Comparison of ENCODE assay signal across 13 cellular contexts in the genomic region with DNA sequence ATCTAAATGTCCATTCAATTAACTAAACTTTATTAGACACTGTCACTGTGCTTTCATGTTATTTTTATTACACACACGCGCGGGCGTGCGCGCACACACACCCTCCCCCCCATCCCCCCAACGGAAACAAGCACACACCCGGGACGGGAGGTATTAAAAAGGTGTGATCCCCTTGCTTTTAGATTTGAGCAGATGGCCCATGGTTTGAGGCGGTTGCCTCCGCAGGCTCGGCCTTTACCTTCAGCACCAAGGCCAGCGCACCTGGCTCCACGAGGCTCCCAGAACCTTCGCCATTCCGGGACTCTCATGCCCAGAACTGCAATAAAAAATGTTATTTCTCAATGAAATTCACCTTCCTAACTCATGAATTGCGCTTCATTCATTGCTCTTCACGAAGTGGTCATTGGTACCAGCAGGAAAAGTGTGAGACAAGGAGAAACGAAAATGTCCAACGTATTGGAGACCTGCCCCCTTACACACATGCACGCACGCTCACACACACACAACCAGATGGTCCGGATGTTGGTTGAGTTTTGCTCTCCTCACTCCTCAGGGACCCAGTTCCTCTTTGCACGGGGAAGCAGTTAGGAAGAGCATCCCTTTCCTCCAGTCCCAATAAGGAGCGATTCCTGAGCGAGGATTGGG. TPM values are rescaled to one million over a fixed set of nuclear protein-coding genes. Genes with fewer than 3 reads are reported as not detected.
DNase-seq lines count a peak whose midpoint lies in the region; ATAC-seq and TF ChIP-seq lines count a peak whose summit lies in the region.
"Had no signal": no experiment of that assay in that cellular context is flagged by ENCODE, and none has a peak within 500 bp of the region (broad histone marks: within the 10 kb centered on the region; RNA-seq: fewer than 3 reads in every experiment).

No MANE protein-coding gene starts in this region.

- no peaks in the 10 kb centered on the region for H3K79me2 ChIP-seq in mammary epithelial cell (ENCODE audit: insufficient read depth, low read length)

- H3K4me3 ChIP-seq in mammary epithelial cell (replicated peaks in 1 of 3; ENCODE audit: insufficient read depth in 1 of 3, low read depth in 2 of 3, low read length in 3 of 3) (no peak overlapping the region), heart right ventricle (no peak overlapping the region)
- H3K4me3 ChIP-seq: psoas muscle had no signal

- no peaks in the 10 kb centered on the region for H3K9me3 ChIP-seq in mammary epithelial cell (replicated peaks; ENCODE audit: insufficient read depth, low read length)
- H3K9me3 ChIP-seq in heart right ventricle: no peaks in the 10 kb centered on the region
- H3K9me3 ChIP-seq: psoas muscle had no signal

- CTCF ChIA-PET in mammary epithelial cell (lab: Charles Lee; ENCODE audit: low non-redundant PET): no interaction called here

- WGBS in mammary epithelial cell (ENCODE audit: low coverage, missing lambda C conversion rate): 21% methylated on average over 25 of the region's 26 CpGs
- WGBS in heart right ventricle, 2 donors: 10 to 11% methylated on average over 26 of the region's 26 CpGs

- ATAC-seq in left lobe of liver (peak; percentile 73), GM18867 (IDR thresholded peaks at IDR 0.05; ENCODE audit: unreplicated experiment) (no peak), heart right ventricle (no peak)
- ATAC-seq: psoas muscle had no signal

- intact Hi-C loops in mammary epithelial cell (cut with micrococcal nuclease): no loop called here
- intact Hi-C loops in heart right ventricle (cut with DNase I): loop anchor here in 1 of 10 donors (1.0 kb wide), 1 partner anchor 22 kb away; no protein-coding TSS in a partner anchor

- H3K9ac ChIP-seq in mammary epithelial cell (ENCODE audit: insufficient read depth, low read length): no peak overlapping the region

- no peak for TF ChIP-seq CTCF in mammary epithelial cell (conservative IDR thresholded peaks at IDR 0.05 in 1 of 2, IDR thresholded peaks at IDR 0.05 in 1 of 2; ENCODE audit: extremely low read depth in 1 of 2, insufficient read depth in 1 of 2, low read depth in 1 of 2, low read length in 2 of 2)
- TF ChIP-seq CTCF in heart right ventricle (IDR thresholded peaks at IDR 0.05): no peak

- H3K36me3 ChIP-seq in mammary epithelial cell (ENCODE audit: insufficient read depth, low read length): no peaks in the 10 kb centered on the region
- H3K36me3 ChIP-seq in heart right ventricle: no peaks in the 10 kb centered on the region

- peaks cover 7% of the 10 kb centered on the region for H4K20me1 ChIP-seq in mammary epithelial cell (ENCODE audit: insufficient read depth, low read length)

- no peak overlapping the region for H3K27ac ChIP-seq in mammary epithelial cell (ENCODE audit: insufficient read depth, low read depth, low read length)
- no peak overlapping the region for H3K27ac ChIP-seq in heart right ventricle
- H3K27ac ChIP-seq: psoas muscle had no signal

- dilution Hi-C loops in mammary epithelial cell (cut with HindIII; ENCODE audit: low sequenced_read_pairs): no loop called here

- in situ Hi-C loops in KBM-7 (cut with MboI; ENCODE audit: low pct_unique_long_range_greater_than_20kb, low sequenced_read_pairs): loop anchor here (25.0 kb wide), 1 partner anchor 116 kb away; no protein-coding TSS in a partner anchor
- in situ Hi-C loops in mammary epithelial cell (cut with MboI; ENCODE audit: low sequenced_read_pairs in 2 of 2): loop anchor here in 1 of 2 donors (25.0 kb wide), 2 partner anchors 366 to 1391 kb away; no protein-coding TSS in a partner anchor

- H2AFZ ChIP-seq in mammary epithelial cell (ENCODE audit: low read depth, low read length): no peak overlapping the region

- BruUV-seq in mammary epithelial cell (replicated peaks; lab: Mats Ljungman, UMichigan): no TSS peak

- DNase-seq in AG20443 (ENCODE audit: low spot score): peak; percentile 71
- peak; percentile 10 for DNase-seq in KBM-7
- peak; percentile 39 for DNase-seq in mammary epithelial cell
- no peak for DNase-seq in left lobe of liver (ENCODE audit: low spot score)
- DNase-seq in mesenteric fat pad (ENCODE audit: low spot score): no peak
- DNase-seq in HT-29 (ENCODE audit: low spot score): no peak
- DNase-seq in heart right ventricle: no peak
- DNase-seq: CD4-positive, CD25-positive, alpha-beta regulatory T cell; psoas muscle; SIG-M5 had no signal

- no peaks in the 10 kb centered on the region for H3K4me1 ChIP-seq in mammary epithelial cell (ENCODE audit: insufficient read depth, low read length)
- peaks cover 0 to 20% (median 14%) of the 10 kb centered on the region in 9 donors for H3K4me1 ChIP-seq in heart right ventricle
- H3K4me1 ChIP-seq: psoas muscle had no signal

- H3K27me3 ChIP-seq in mammary epithelial cell (ENCODE audit: insufficient read depth, low read length) (peaks cover 29% of the 10 kb centered on the region), heart right ventricle (peaks cover 17 to 89% (median 80%) of the 10 kb centered on the region in 7 donors)

- no peak overlapping the region for H3K4me2 ChIP-seq in mammary epithelial cell (ENCODE audit: insufficient read depth, low read depth, low read length)

RNA-seq across cellular contexts. Expression of a gene that starts 20.8 kb away (rescaled TPM):
- total RNA-seq in mammary epithelial cell (not detected), left lobe of liver (not detected), mesenteric fat pad (not detected), heart right ventricle (not detected)
- polyA plus RNA-seq in mammary epithelial cell (not detected), heart right ventricle (not detected)
- not detected for polyA minus RNA-seq in mammary epithelial cell
- total RNA-seq in HT-29 (2014; rRNA removed; shearing (Covaris generic)): not detected in 2 replicates
- total RNA-seq: activated CD8-positive, alpha-beta memory T cell treated with anti-CD3 and anti-CD28 coated beads for 36 hours; CD4-positive, CD25-positive, alpha-beta regulatory T cell; kidney epithelial cell; psoas muscle had no signal
- polyA plus RNA-seq: CD4-positive, CD25-positive, alpha-beta regulatory T cell; psoas muscle had no signal

Comparison
In these comparisons a context has a peak if more than half of its experiments do, and no peak if none do; other contexts are left out.
1. DNase-seq: peak in AG20443 (single experiment), KBM-7 (single experiment) and mammary epithelial cell (single experiment); none in left lobe of liver (single experiment), mesenteric fat pad (single experiment), HT-29 (single experiment) and heart right ventricle (0 of 2).